In genomic region chr19:1853295-1854031, GRCh38 we compare ENCODE assay signal across 8 cellular contexts. TPM values are rescaled to one million over a fixed set of nuclear protein-coding genes. Genes with fewer than 3 reads are reported as not detected.
DNase-seq lines count a peak whose midpoint lies in the region; ATAC-seq and TF ChIP-seq lines count a peak whose summit lies in the region.

No MANE protein-coding gene starts in this region.

- no peak overlapping the region for H2AFZ ChIP-seq in SK-N-SH (ENCODE audit: low read depth)

- H3K4me2 ChIP-seq in SK-N-SH, result no peak overlapping the region

- H3K9me2 ChIP-seq in SK-N-SH, result no peaks in the 10 kb centered on the region

- DNase-seq in DMS 273 treated with DMSO at 0.1 percent for 48 hours (lab: John Stamatoyannopoulos, UW) (peak; percentile 32), SK-N-SH (peak; percentile 85), germinal center (ENCODE audit: low spot score) (peak; percentile 85), prostate gland (ENCODE audit: low spot score) (peak; percentile 75), NCI-H128 (lab: John Stamatoyannopoulos, UW; ENCODE audit: unreplicated experiment) (no peak)
- peak; percentile 66 for DNase-seq in Jurkat, Clone E6-1 (ENCODE audit: low read depth, low spot score)
- peak; percentile 85 for DNase-seq in activated naive CD4-positive, alpha-beta T cell treated with Interleukin-2 at 50 U/mL for 16 hours

- H3K27ac ChIP-seq in SK-N-SH (ENCODE audit: low read depth in 2 of 2, low read length in 1 of 2) (peak overlapping the region in 1 of 2 experiments; percentile 6; a peak in 1 of 4 replicates), prostate gland (peak overlapping the region in 1 of 2 donors; percentile 24)

- H3K9me3 ChIP-seq in SK-N-SH, result no peaks in the 10 kb centered on the region
- H3K9me3 ChIP-seq in prostate gland, result no peaks in the 10 kb centered on the region

- H3K9ac ChIP-seq in SK-N-SH, result no peak overlapping the region

- 68% methylated on average over 23 of the region's 27 CpGs for WGBS in SK-N-SH (ENCODE audit: low lambda C conversion rate)
- 34% methylated on average over 27 of the region's 27 CpGs for WGBS in prostate gland

- H3K4me1 ChIP-seq in SK-N-SH (ENCODE audit: control insufficient read depth in 1 of 2, insufficient read depth in 2 of 2, low read depth in 1 of 2, low read length in 1 of 2), result peaks cover 23 to 36% of the 10 kb centered on the region in 2 experiments; a peak in 3 of 4 replicates
- H3K4me1 ChIP-seq in prostate gland (replicated peaks), result peaks cover 5% of the 10 kb centered on the region

- ATAC-seq in HG03571 (IDR thresholded peaks at IDR 0.05; ENCODE audit: unreplicated experiment), result no peak

- no peak for TF ChIP-seq EP300 in SK-N-SH (IDR thresholded peaks at IDR 0.05; ENCODE audit: borderline replicate concordance in 1 of 2, low read depth in 1 of 2, low read length in 1 of 2)

- CTCF ChIA-PET in SK-N-SH (lab: Yijun Ruan, JAX), result interaction anchor here (0.6 to 2.8 kb wide), 4 partner anchors 11 to 102 kb away, joined by 3 to 11 read pairs (median 6); no protein-coding TSS in a partner anchor

- no peak for TF ChIP-seq RAD21 in SK-N-SH (IDR thresholded peaks at IDR 0.05; ENCODE audit: low read length)

- peak; percentile 79 for TF ChIP-seq CTCF in SK-N-SH (IDR thresholded peaks at IDR 0.05)
- peak; percentile 83 to 95 (median 90) for TF ChIP-seq CTCF in prostate gland (IDR thresholded peaks at IDR 0.05)

- intact Hi-C loops in prostate gland (cut with DNase I), result no loop called here

- H3K27me3 ChIP-seq in SK-N-SH (ENCODE audit: insufficient read depth) (no peaks in the 10 kb centered on the region), prostate gland (replicated peaks; ENCODE audit: insufficient read depth) (no peaks in the 10 kb centered on the region)

- H4K20me1 ChIP-seq in SK-N-SH (ENCODE audit: insufficient read depth), result peaks cover 92% of the 10 kb centered on the region

- H3K79me2 ChIP-seq in SK-N-SH (ENCODE audit: insufficient read depth), result peaks cover 81% of the 10 kb centered on the region

- no peak for TF ChIP-seq POLR2A in prostate gland (IDR thresholded peaks at IDR 0.05)

- H3F3A ChIP-seq in SK-N-SH (replicated peaks; ENCODE audit: insufficient read depth), result peaks cover 28% of the 10 kb centered on the region

- H3K36me3 ChIP-seq in SK-N-SH (replicated peaks in 1 of 2; ENCODE audit: control insufficient read depth in 1 of 2, insufficient read depth in 2 of 2, low read length in 1 of 2) (peaks cover 3 to 6% of the 10 kb centered on the region in 2 experiments), prostate gland (no peaks in the 10 kb centered on the region)

- peak overlapping the region; percentile 56 for H3K4me3 ChIP-seq in Jurkat, Clone E6-1 (ENCODE audit: low read length)
- H3K4me3 ChIP-seq in SK-N-SH (ENCODE audit: low read depth in 2 of 2, low read length in 1 of 2) (no peak overlapping the region), prostate gland (no peak overlapping the region)

- POLR2A ChIA-PET in SK-N-SH (lab: Yijun Ruan, JAX), result no interaction called here

TF ChIP-seq in SK-N-SH, 30 proteins besides CTCF, POLR2A, EP300 and RAD21:
- TF ChIP-seq GATA2 (CRISPR knock-in tag; IDR thresholded peaks at IDR 0.05) (no peak), RCOR1 (IDR thresholded peaks at IDR 0.05; ENCODE audit: low read length) (0 out of 2 replicates have a peak, but pooled peaks have one; percentile 14)

RNA-seq across cellular contexts. Expression of gene REXO1, which starts 5.2 kb away (rescaled TPM):
- polyA plus RNA-seq in Jurkat, Clone E6-1 (2012; ENCODE audit: insufficient read depth, insufficient read length), result 27.1 TPM
- 9.0 and 18.8 TPM in 2 replicates for polyA plus RNA-seq in SK-N-SH (2012; rRNA removed)
- 7.1 and 12.6 TPM in 2 replicates for polyA plus RNA-seq in SK-N-SH (2012; cell fraction: cytosol; rRNA removed)
- 87.2 and 224 TPM in 2 replicates for polyA plus RNA-seq in SK-N-SH (2012; cell fraction: nucleus; rRNA removed)
- total RNA-seq in prostate gland, result 10 to 100 TPM; 29.8 to 59.1 TPM

RNA-seq across cellular contexts. Expression of gene KLF16, which starts 9.9 kb away (rescaled TPM):
- 17.6 TPM for polyA plus RNA-seq in Jurkat, Clone E6-1 (2012; ENCODE audit: insufficient read depth, insufficient read length)
- 11.3 and 16.1 TPM in 2 replicates for polyA plus RNA-seq in SK-N-SH (2012; rRNA removed)
- 11.6 and 17.8 TPM in 2 replicates for polyA plus RNA-seq in SK-N-SH (2012; cell fraction: cytosol; rRNA removed)
- polyA plus RNA-seq in SK-N-SH (2012; cell fraction: nucleus; rRNA removed), result 28.7 and 43.5 TPM in 2 replicates
- 10 to 100 TPM in 1 of 2 donors, 1 to 10 TPM in 1; 8.4 to 22.8 TPM for total RNA-seq in prostate gland

RNA-seq across cellular contexts. Expression of gene ABHD17A, which starts 31.8 kb away (rescaled TPM):
- polyA plus RNA-seq in Jurkat, Clone E6-1 (2012; ENCODE audit: insufficient read depth, insufficient read length), result 78.0 TPM
- polyA plus RNA-seq in SK-N-SH (2012; rRNA removed), result 61.1 and 69.1 TPM in 2 replicates
- 25.5 and 46.5 TPM in 2 replicates for polyA plus RNA-seq in SK-N-SH (2012; cell fraction: cytosol; rRNA removed)
- 86.6 and 88.2 TPM in 2 replicates for polyA plus RNA-seq in SK-N-SH (2012; cell fraction: nucleus; rRNA removed)
- 100 to 1,000 TPM; 131 to 146 TPM for total RNA-seq in prostate gland

RNA-seq across cellular contexts. Expression of gene ATP8B3, which starts 41.4 kb away (rescaled TPM):
- polyA plus RNA-seq in Jurkat, Clone E6-1 (2012; ENCODE audit: insufficient read depth, insufficient read length), result 19.0 TPM
- 6.2 and 8.0 TPM in 2 replicates for polyA plus RNA-seq in SK-N-SH (2012; rRNA removed)
- 3.1 and 4.9 TPM in 2 replicates for polyA plus RNA-seq in SK-N-SH (2012; cell fraction: cytosol; rRNA removed)
- polyA plus RNA-seq in SK-N-SH (2012; cell fraction: nucleus; rRNA removed), result 20.8 and 25.6 TPM in 2 replicates
- total RNA-seq in prostate gland, result 1 to 10 TPM in 1 of 2 donors, under 1 TPM in 1; 0.18 to 4.7 TPM

RNA-seq across cellular contexts. Expression of gene ADAT3, which starts 51.7 kb away (rescaled TPM):
- polyA plus RNA-seq in Jurkat, Clone E6-1 (2012; ENCODE audit: insufficient read depth, insufficient read length), result 3.6 TPM
- 1.7 and 2.8 TPM in 2 replicates for polyA plus RNA-seq in SK-N-SH (2012; rRNA removed)
- polyA plus RNA-seq in SK-N-SH (2012; cell fraction: cytosol; rRNA removed), result 1.3 and 2.1 TPM in 2 replicates
- polyA plus RNA-seq in SK-N-SH (2012; cell fraction: nucleus; rRNA removed), result 7.3 and 12.1 TPM in 2 replicates
- total RNA-seq in prostate gland, result 10 to 100 TPM; 17.3 to 25.1 TPM
